In the genomic region with DNA sequence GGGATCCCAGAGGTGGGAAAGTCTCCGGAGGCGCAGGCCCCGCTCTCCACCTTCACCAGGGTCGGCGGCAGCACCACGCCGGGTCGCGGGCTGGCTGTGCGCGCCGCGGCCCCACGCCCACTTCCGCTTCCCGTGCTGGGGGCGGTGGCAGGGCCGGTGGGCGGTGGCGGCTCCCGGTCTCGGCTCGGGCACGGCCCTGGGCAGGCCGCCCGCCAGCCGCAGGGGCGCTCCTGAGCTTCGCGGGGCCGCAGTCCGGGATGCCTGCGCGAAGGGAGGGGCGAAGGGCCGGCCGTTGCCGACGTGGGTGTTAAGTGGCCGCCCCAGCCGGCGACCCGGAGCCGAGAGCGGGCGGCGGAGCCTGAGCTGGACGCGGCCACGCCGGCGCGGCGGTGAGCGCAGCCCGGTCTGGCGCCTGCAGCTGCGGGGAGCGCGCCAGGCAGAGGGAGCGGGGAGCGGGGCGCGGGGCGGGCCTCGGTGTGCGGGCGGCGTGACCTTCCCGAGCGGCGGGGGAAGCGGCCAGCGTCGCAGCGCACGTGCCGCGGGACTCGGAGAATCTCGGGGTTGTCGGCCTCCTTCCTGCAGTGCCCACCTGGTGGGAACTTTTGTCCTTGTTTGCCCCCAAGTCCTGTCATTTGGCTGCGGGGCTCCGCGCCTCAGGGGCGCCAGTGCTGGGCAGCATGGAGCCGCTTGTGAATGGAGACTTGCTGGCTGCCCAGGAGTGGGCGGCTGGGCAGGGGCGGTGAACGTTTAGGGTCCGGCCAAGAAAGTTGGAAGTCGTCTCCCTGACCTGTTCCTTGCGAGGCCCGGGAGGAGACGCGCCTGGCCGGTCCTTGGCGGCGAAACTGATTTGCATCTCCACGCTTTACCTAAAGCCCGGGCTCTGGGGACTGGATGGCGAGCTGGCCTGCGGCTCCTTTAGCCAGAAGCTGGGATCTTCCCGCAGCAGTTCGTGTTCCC, we compare ENCODE assay signal across 8 cellular contexts. TPM values are rescaled to one million over a fixed set of nuclear protein-coding genes. Genes with fewer than 3 reads are reported as not detected.
A peak's percentile ranks its signal among the peaks of the same experiment; 100 is the strongest.
DNase-seq lines count a peak whose midpoint lies in the region; ATAC-seq, FAIRE-seq and TF ChIP-seq lines count a peak whose summit lies in the region.

A gene (plus strand): TSS at position 337 of the 957 bp plus-strand sequence. CDS start 3,616 bp downstream, outside the sequence.

- H3K27me3 Mint-ChIP-seq in activated T-helper 1 cell treated with anti-CD3 and anti-CD28 coated beads, Interleukin-12 subunit alpha, Interleukin-12 subunit beta, Interleukin-2, Interleukin-4 antibody, amounts not matched to agents 30 ng/mL and 10 ng/mL and 1 ng/mL, durations not matched to agents 14 hours and 24 hours and 36 hours (ENCODE audit: insufficient read depth), result no peaks in the 10 kb centered on the region
- no peaks in the 10 kb centered on the region for H3K27me3 Mint-ChIP-seq in naive thymus-derived CD4-positive, alpha-beta T cell

- H3K9ac ChIP-seq in fibroblast of lung (ENCODE audit: insufficient read depth, low read length), result peak within 1 kb of the TSS; percentile 76

- no peak for FAIRE-seq in D721Med (lab: Jason Lieb, UNC)

- intact Hi-C loops in activated T-helper 1 cell treated with anti-CD3 and anti-CD28 coated beads, Interleukin-12 subunit alpha, Interleukin-12 subunit beta, Interleukin-2, Interleukin-4 antibody, amounts not matched to agents 30 ng/mL and 10 ng/mL and 1 ng/mL, durations not matched to agents 14 hours and 24 hours and 36 hours (cut with micrococcal nuclease), result loop anchor here (2.0 to 10.0 kb wide), 2 partner anchors 19 to 235 kb away; a partner anchor contains a TSS
- intact Hi-C loops in naive thymus-derived CD4-positive, alpha-beta T cell (cut with micrococcal nuclease), result loop anchor here (1.0 to 2.0 kb wide), 4 partner anchors 12 to 19 kb away; a partner anchor contains a TSS

- no peaks in the 10 kb centered on the region for H3K79me2 ChIP-seq in fibroblast of lung (ENCODE audit: control insufficient read depth, insufficient read depth, low read length)

- H3K27me3 ChIP-seq in Peyer's patch, result no peaks in the 10 kb centered on the region
- H3K27me3 ChIP-seq in fibroblast of lung (ENCODE audit: control insufficient read depth, insufficient read depth, low read length), result no peaks in the 10 kb centered on the region
- H3K27me3 ChIP-seq in naive thymus-derived CD4-positive, alpha-beta T cell (ENCODE audit: control insufficient read depth in 2 of 2, insufficient read depth in 2 of 2, low read length in 2 of 2), result no peaks in the 10 kb centered on the region

- H3K27ac Mint-ChIP-seq in activated T-helper 1 cell treated with anti-CD3 and anti-CD28 coated beads, Interleukin-12 subunit alpha, Interleukin-12 subunit beta, Interleukin-2, Interleukin-4 antibody, amounts not matched to agents 30 ng/mL and 10 ng/mL and 1 ng/mL, durations not matched to agents 14 hours and 24 hours and 36 hours, result peak within 1 kb of the TSS; percentile 59
- H3K27ac Mint-ChIP-seq in naive thymus-derived CD4-positive, alpha-beta T cell, result peak within 1 kb of the TSS; percentile 71 to 95 (median 82)

- no peaks in the 10 kb centered on the region for H3K9me3 Mint-ChIP-seq in activated T-helper 1 cell treated with anti-CD3 and anti-CD28 coated beads, Interleukin-12 subunit alpha, Interleukin-12 subunit beta, Interleukin-2, Interleukin-4 antibody, amounts not matched to agents 30 ng/mL and 10 ng/mL and 1 ng/mL, durations not matched to agents 14 hours and 24 hours and 36 hours
- H3K9me3 Mint-ChIP-seq in naive thymus-derived CD4-positive, alpha-beta T cell, result no peaks in the 10 kb centered on the region

- no peaks in the 10 kb centered on the region for H3K36me3 Mint-ChIP-seq in activated T-helper 1 cell treated with anti-CD3 and anti-CD28 coated beads, Interleukin-12 subunit alpha, Interleukin-12 subunit beta, Interleukin-2, Interleukin-4 antibody, amounts not matched to agents 30 ng/mL and 10 ng/mL and 1 ng/mL, durations not matched to agents 14 hours and 24 hours and 36 hours (ENCODE audit: low read depth)
- peaks cover 0 to 13% (median 0%) of the 10 kb centered on the region in 5 donors for H3K36me3 Mint-ChIP-seq in naive thymus-derived CD4-positive, alpha-beta T cell

- ATAC-seq in GM19463 (IDR thresholded peaks at IDR 0.05; ENCODE audit: unreplicated experiment), result peak; percentile 92
- ATAC-seq in naive thymus-derived CD4-positive, alpha-beta T cell, result peak; percentile 93

- H3K27ac ChIP-seq in Peyer's patch (peak within 1 kb of the TSS; percentile 81 to 97 (median 88)), fibroblast of lung (ENCODE audit: insufficient read depth, low read length) (peak within 1 kb of the TSS; percentile 75)
- peak within 1 kb of the TSS; percentile 75 for H3K27ac ChIP-seq in naive thymus-derived CD4-positive, alpha-beta T cell (ENCODE audit: low read depth, low read length)

- no peaks in the 10 kb centered on the region for H3K9me3 ChIP-seq in Peyer's patch
- H3K9me3 ChIP-seq in fibroblast of lung (ENCODE audit: control insufficient read depth, insufficient read depth, low read depth, low read length), result no peaks in the 10 kb centered on the region
- H3K9me3 ChIP-seq in naive thymus-derived CD4-positive, alpha-beta T cell (ENCODE audit: control insufficient read depth in 2 of 3, low read length in 3 of 3), result no peaks in the 10 kb centered on the region

- no peaks in the 10 kb centered on the region for H4K20me1 ChIP-seq in fibroblast of lung (ENCODE audit: control insufficient read depth, extremely low read depth, insufficient read depth, low read length)

- H3K4me1 ChIP-seq in Peyer's patch (peaks cover 0 to 20% (median 0%) of the 10 kb centered on the region in 4 donors), fibroblast of lung (ENCODE audit: control insufficient read depth, extremely low read depth, insufficient read depth, low read length) (peaks cover 10% of the 10 kb centered on the region)
- H3K4me1 ChIP-seq in naive thymus-derived CD4-positive, alpha-beta T cell (ENCODE audit: control insufficient read depth in 2 of 2, insufficient read depth in 2 of 2, low read length in 2 of 2), result peaks cover 3 to 4% of the 10 kb centered on the region in 2 donors

- TF ChIP-seq POLR2A in Peyer's patch (IDR thresholded peaks at IDR 0.05), result peak; percentile 44 to 80

- H3K4me2 ChIP-seq in fibroblast of lung (ENCODE audit: extremely low read depth, insufficient read depth, low read length), result peak within 1 kb of the TSS; percentile 92

- H2AFZ ChIP-seq in fibroblast of lung (ENCODE audit: low read length), result peak within 1 kb of the TSS; percentile 75

- POLR2A ChIA-PET in naive thymus-derived CD4-positive, alpha-beta T cell (lab: Charles Lee), result interaction anchor here (1.0 to 2.1 kb wide), 7 partner anchors 9 to 271 kb away, joined by 3 to 8 read pairs (median 4); no protein-coding TSS in a partner anchor

- H3K4me1 Mint-ChIP-seq in activated T-helper 1 cell treated with anti-CD3 and anti-CD28 coated beads, Interleukin-12 subunit alpha, Interleukin-12 subunit beta, Interleukin-2, Interleukin-4 antibody, amounts not matched to agents 30 ng/mL and 10 ng/mL and 1 ng/mL, durations not matched to agents 14 hours and 24 hours and 36 hours (ENCODE audit: low read depth), result peaks cover 19% of the 10 kb centered on the region
- peaks cover 11 to 43% (median 34%) of the 10 kb centered on the region in 7 donors for H3K4me1 Mint-ChIP-seq in naive thymus-derived CD4-positive, alpha-beta T cell

- peak within 1 kb of the TSS; percentile 76 for H3K4me3 Mint-ChIP-seq in activated T-helper 1 cell treated with anti-CD3 and anti-CD28 coated beads, Interleukin-12 subunit alpha, Interleukin-12 subunit beta, Interleukin-2, Interleukin-4 antibody, amounts not matched to agents 30 ng/mL and 10 ng/mL and 1 ng/mL, durations not matched to agents 14 hours and 24 hours and 36 hours
- H3K4me3 Mint-ChIP-seq in naive thymus-derived CD4-positive, alpha-beta T cell, result peak within 1 kb of the TSS; percentile 73 to 91 (median 82)

- H3K4me3 ChIP-seq in Peyer's patch, result peak within 1 kb of the TSS; percentile 54 to 98 (median 76)
- H3K4me3 ChIP-seq in fibroblast of lung (replicated peaks in 1 of 4; ENCODE audit: control extremely low read depth in 1 of 4, insufficient read depth in 1 of 4, low read depth in 3 of 4, low read length in 4 of 4), result peak within 1 kb of the TSS; percentile 69 to 72 (median 70)
- peak within 1 kb of the TSS; percentile 62 for H3K4me3 ChIP-seq in naive thymus-derived CD4-positive, alpha-beta T cell (ENCODE audit: low read length)

- CTCF ChIA-PET in naive thymus-derived CD4-positive, alpha-beta T cell (lab: Charles Lee), result interaction anchor here (0.9 to 1.3 kb wide), 3 partner anchors 12 to 720 kb away, joined by 3 to 4 read pairs (median 3); no protein-coding TSS in a partner anchor

- H3K36me3 ChIP-seq in Peyer's patch, result no peaks in the 10 kb centered on the region
- H3K36me3 ChIP-seq in fibroblast of lung (ENCODE audit: control insufficient read depth, insufficient read depth, low read length), result no peaks in the 10 kb centered on the region
- peaks cover 0 to 4% (median 0%) of the 10 kb centered on the region in 3 experiments for H3K36me3 ChIP-seq in naive thymus-derived CD4-positive, alpha-beta T cell (ENCODE audit: control insufficient read depth in 2 of 3, insufficient read depth in 3 of 3, low read length in 3 of 3)

- DNase-seq in D721Med (ENCODE audit: insufficient read length, low spot score), result peak; percentile 63
- peak; percentile 74 for DNase-seq in HK-2 (ENCODE audit: unreplicated experiment)
- DNase-seq in Peyer's patch, result peak; percentile 75 to 93 (median 90)
- peak; percentile 72 for DNase-seq in activated T-helper 1 cell treated with anti-CD3 and anti-CD28 coated beads, Interleukin-12 subunit alpha, Interleukin-12 subunit beta, Interleukin-2, Interleukin-4 antibody, amounts not matched to agents 30 ng/mL and 10 ng/mL and 1 ng/mL, durations not matched to agents 14 hours and 24 hours and 36 hours (ENCODE audit: low spot score)
- DNase-seq in fibroblast of lung (ENCODE audit: low read depth in 2 of 2), result peak; percentile 79 to 80
- peak; percentile 57 to 84 (median 72) for DNase-seq in naive thymus-derived CD4-positive, alpha-beta T cell
- DNase-seq in stimulated activated naive CD4-positive, alpha-beta T cell (lab: John Stamatoyannopoulos, UW), result peak; percentile 50 to 70 (median 60)

- TF ChIP-seq CTCF in D721Med (IDR thresholded peaks at IDR 0.05; ENCODE audit: insufficient read depth, missing control alignments), result peak; percentile 18
- peak in 3 of 6 experiments; percentile 62 to 78 (median 66) for TF ChIP-seq CTCF in Peyer's patch (IDR thresholded peaks at IDR 0.05)
- TF ChIP-seq CTCF in fibroblast of lung (conservative IDR thresholded peaks at IDR 0.05 in 1 of 2, IDR thresholded peaks at IDR 0.05 in 1 of 2; ENCODE audit: low read depth in 1 of 2, low read length in 2 of 2), result no peak

RNA-seq across cellular contexts. Expression of the gene that starts here (rescaled TPM):
- total RNA-seq in Peyer's patch, result 10 to 100 TPM; 19.0 to 92.8 (median 75.5) TPM
- total RNA-seq in activated T-helper 1 cell treated with anti-CD3 and anti-CD28 coated beads, Interleukin-12 subunit alpha, Interleukin-12 subunit beta, Interleukin-2, Interleukin-4 antibody, amounts not matched to agents 30 ng/mL and 10 ng/mL and 1 ng/mL, durations not matched to agents 14 hours and 24 hours and 36 hours, result 19.0 and 20.0 TPM in 2 replicates
- total RNA-seq in fibroblast of lung, result 9.6 and 10.3 TPM in 2 replicates
- 6.8 and 10.2 TPM in 2 replicates for polyA plus RNA-seq in fibroblast of lung
- polyA plus RNA-seq in fibroblast of lung (2012), result 5.5 and 7.7 TPM in 2 replicates
- polyA minus RNA-seq in fibroblast of lung (ENCODE audit: low replicate concordance), result 3.5 and 14.5 TPM in 2 replicates
- total RNA-seq in naive thymus-derived CD4-positive, alpha-beta T cell, result 10 to 100 TPM in 2 of 5 experiments, 1 to 10 TPM in 3; 4.3 to 11.8 (median 9.4) TPM
- polyA plus RNA-seq in naive thymus-derived CD4-positive, alpha-beta T cell, result 10 to 100 TPM in 1 of 2 donors, 1 to 10 TPM in 1; 6.0 to 10.9 TPM

Comparison
In these comparisons a context has a peak if more than half of its experiments do, and no peak if none do; other contexts are left out.
1. Peak in every context shown above with its lines: DNase-seq, ATAC-seq, H3K4me3 ChIP-seq and H3K27ac ChIP-seq.